26 cellular contexts compared by ENCODE assay signal in the genomic region with DNA sequence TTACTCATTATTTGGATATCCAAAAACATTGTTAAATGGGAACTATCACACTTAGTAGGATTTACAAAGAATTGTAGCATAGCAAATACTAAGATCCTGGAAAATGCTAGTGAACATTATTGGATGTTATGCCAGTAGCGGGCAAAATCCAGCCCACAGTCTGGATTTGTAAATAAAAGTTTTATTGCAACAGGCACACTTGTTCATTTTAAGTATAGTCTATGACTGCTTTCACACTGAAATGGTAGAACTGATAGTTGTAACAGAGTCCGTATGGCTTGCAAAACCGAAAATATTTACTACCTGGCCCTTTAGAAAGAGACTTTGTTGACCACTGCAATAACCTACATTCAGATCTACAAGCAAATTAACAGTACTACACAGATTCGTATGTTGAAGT.
"Had no signal": no experiment of that assay in that cellular context is flagged by ENCODE, and none has a peak within 500 bp of the region (broad histone marks: within the 10 kb centered on the region; RNA-seq: fewer than 3 reads in every experiment).

No MANE protein-coding gene starts in this region.

- DNase-seq: activated CD4-positive, alpha-beta T cell treated with anti-CD3 and anti-CD28 coated beads, Interleukin-2, amount 10 ng/mL, durations not matched to agents 24 days and 14 days; activated CD4-positive, alpha-beta T cell treated with anti-CD3 and anti-CD28 coated beads, Interleukin-2, amount 50 U/mL, for 4 hours; activated CD8-positive, alpha-beta T cell treated with anti-CD3 and anti-CD28 coated beads for 36 hours; activated gamma-delta T cell; activated naive CD4-positive, alpha-beta T cell treated with Interleukin-2 at 50 U/mL for 16 hours; activated naive CD8-positive, alpha-beta T cell treated with anti-CD3 and anti-CD28 coated beads, Interleukin-2, amount 10 ng/mL, durations not matched to agents 7 days and 5 days; activated T-cell treated with anti-CD3 and anti-CD28 coated beads, Interleukin-2, amount 50 U/mL, for 24 hours; amygdala; body of pancreas; MM.1S; NCI-H1092 treated with DMSO at 0.1 percent for 48 hours; NCI-H1417; NCI-H146; NCI-H1930; NCI-H2081 treated with DMSO at 0.1 percent for 48 hours; NCI-H446 treated with DMSO at 0.1 percent for 48 hours; NCI-H524; PC-3; Peyer's patch; RPMI8226; SHP77 treated with DMSO at 0.1 percent for 48 hours; SK-N-SH had no signal

- H3K36me3 ChIP-seq: breast epithelium had no signal

- H3K27me3 ChIP-seq: ascending aorta, body of pancreas, breast epithelium, Peyer's patch, SJSA1 had no signal

- H3K9me3 ChIP-seq: ascending aorta, body of pancreas, breast epithelium, Peyer's patch, SJSA1, SK-N-SH had no signal

- ATAC-seq: activated CD8-positive, alpha-beta T cell treated with anti-CD3 and anti-CD28 coated beads for 36 hours; body of pancreas; PC-3 had no signal

- H3K27ac ChIP-seq: body of pancreas, KMS-11, Peyer's patch, SJSA1 had no signal

- H3K4me1 ChIP-seq: breast epithelium, SJSA1 had no signal

- H3K4me3 ChIP-seq: ascending aorta, body of pancreas, breast epithelium, Peyer's patch, SJSA1 had no signal
